11 cellular contexts compared by ENCODE assay signal in the genomic region with DNA sequence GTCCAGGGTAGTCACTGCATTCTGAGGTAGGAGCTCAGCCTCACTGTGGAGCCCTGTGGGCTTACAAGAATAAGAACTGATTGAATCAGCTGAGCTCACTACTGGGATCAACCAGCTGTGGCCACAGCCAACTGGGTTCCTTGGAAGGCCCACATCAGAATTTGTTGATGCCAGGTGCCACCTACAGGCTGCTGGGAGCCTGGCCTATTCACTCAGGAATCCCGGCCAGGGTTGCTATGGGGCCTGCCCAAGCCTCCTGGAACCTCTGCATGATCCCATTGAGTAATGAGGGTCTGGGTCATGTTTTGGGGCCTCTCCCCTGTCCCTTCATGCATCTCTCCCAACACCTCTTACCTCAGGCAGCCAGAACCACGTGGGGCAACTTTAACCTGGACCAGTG. TPM values are rescaled to one million over a fixed set of nuclear protein-coding genes. Genes with fewer than 3 reads are reported as not detected.
A peak's percentile ranks its signal among the peaks of the same experiment; 100 is the strongest.
DNase-seq lines count a peak whose midpoint lies in the region; ATAC-seq and TF ChIP-seq lines count a peak whose summit lies in the region.
"Had no signal": no experiment of that assay in that cellular context is flagged by ENCODE, and none has a peak within 500 bp of the region (broad histone marks: within the 10 kb centered on the region; RNA-seq: fewer than 3 reads in every experiment).

No MANE protein-coding gene starts in this region.

- H3K79me2 ChIP-seq in SK-N-SH (ENCODE audit: insufficient read depth): no peaks in the 10 kb centered on the region

- TF ChIP-seq EP300 in SK-N-SH (IDR thresholded peaks at IDR 0.05; ENCODE audit: borderline replicate concordance in 1 of 2, low read depth in 1 of 2, low read length in 1 of 2): no peak

- H2AFZ ChIP-seq in SK-N-SH (ENCODE audit: low read depth): no peak overlapping the region

- TF ChIP-seq CTCF in AG10803 (conservative IDR thresholded peaks at IDR 0.05; ENCODE audit: low read length): peak; percentile 18
- peak; percentile 32 for TF ChIP-seq CTCF in SK-N-SH (IDR thresholded peaks at IDR 0.05)
- TF ChIP-seq CTCF in lower lobe of right lung (IDR thresholded peaks at IDR 0.05): no peak

- intact Hi-C loops in lower lobe of right lung (cut with DNase I): no loop called here

- no peaks in the 10 kb centered on the region for H3K36me3 ChIP-seq in H7 (replicated peaks; ENCODE audit: control insufficient read depth, insufficient read depth, low read length)
- H3K36me3 ChIP-seq in SK-N-SH (replicated peaks in 1 of 2; ENCODE audit: control insufficient read depth in 1 of 2, insufficient read depth in 2 of 2, low read length in 1 of 2): no peaks in the 10 kb centered on the region
- no peaks in the 10 kb centered on the region for H3K36me3 ChIP-seq in lower lobe of right lung

- H3K27me3 ChIP-seq in H7 (ENCODE audit: control insufficient read depth, insufficient read depth, low read length) (no peaks in the 10 kb centered on the region), SK-N-SH (ENCODE audit: insufficient read depth) (peaks cover 5% of the 10 kb centered on the region; the same call in 1 of the 2 replicates), lower lobe of right lung (ENCODE audit: low read depth) (no peaks in the 10 kb centered on the region)

- no peaks in the 10 kb centered on the region for H3K9me2 ChIP-seq in SK-N-SH

- no peak for TF ChIP-seq RAD21 in SK-N-SH (IDR thresholded peaks at IDR 0.05; ENCODE audit: low read length)

- no peaks in the 10 kb centered on the region for H4K20me1 ChIP-seq in SK-N-SH (ENCODE audit: insufficient read depth)

- no peak for DNase-seq in AG10803 (ENCODE audit: low read depth)
- DNase-seq in H7: peak; percentile 60
- no peak for DNase-seq in SK-N-SH
- DNase-seq in iPS-NIHi11 (ENCODE audit: low spot score): peak; percentile 26
- DNase-seq in lower lobe of right lung: no peak
- DNase-seq in cerebellar nuclear complex (lab: John Stamatoyannopoulos, UW): no peak
- DNase-seq: activated CD4-positive, alpha-beta T cell treated with anti-CD3 and anti-CD28 coated beads, Interleukin-2, amount 50 U/mL, for 4 hours; amygdala; NCI-H1048 had no signal

- no peaks in the 10 kb centered on the region for H3K9me3 ChIP-seq in SK-N-SH
- H3K9me3 ChIP-seq in lower lobe of right lung: no peaks in the 10 kb centered on the region

- no peak overlapping the region for H3K9ac ChIP-seq in SK-N-SH

- H3K4me1 ChIP-seq in SK-N-SH (ENCODE audit: control insufficient read depth in 1 of 2, insufficient read depth in 2 of 2, low read depth in 1 of 2, low read length in 1 of 2): no peaks in the 10 kb centered on the region
- no peaks in the 10 kb centered on the region for H3K4me1 ChIP-seq in lower lobe of right lung

- no peaks in the 10 kb centered on the region for H3F3A ChIP-seq in SK-N-SH (replicated peaks; ENCODE audit: insufficient read depth)

- POLR2A ChIA-PET in SK-N-SH (lab: Yijun Ruan, JAX): no interaction called here

- no peak overlapping the region for H3K4me2 ChIP-seq in SK-N-SH

- no peak overlapping the region for H3K27ac ChIP-seq in SK-N-SH (ENCODE audit: low read depth in 2 of 2, low read length in 1 of 2)
- no peak overlapping the region for H3K27ac ChIP-seq in lower lobe of right lung

- WGBS in SK-N-SH (ENCODE audit: low lambda C conversion rate): 0% methylated on average over 1 of the region's 2 CpGs

- CTCF ChIA-PET in SK-N-SH (lab: Yijun Ruan, JAX): no interaction called here

- H3K4me3 ChIP-seq in AG10803 (ENCODE audit: low read length) (no peak overlapping the region), H7 (ENCODE audit: insufficient read depth, low read depth, low read length) (no peak overlapping the region), SK-N-SH (ENCODE audit: low read depth in 2 of 2, low read length in 1 of 2) (no peak overlapping the region), lower lobe of right lung (no peak overlapping the region)

- ATAC-seq in GM21367 (IDR thresholded peaks at IDR 0.05; ENCODE audit: unreplicated experiment) (no peak), GM18868 (IDR thresholded peaks at IDR 0.05; ENCODE audit: unreplicated experiment) (no peak), lower lobe of right lung (no peak)

TF ChIP-seq in SK-N-SH, 30 proteins besides CTCF, POLR2A, EP300 and RAD21:
- TF ChIP-seq YY1 (IDR thresholded peaks at IDR 0.05; ENCODE audit: low read depth): no peak
- TF ChIP-seq FOXM1 (IDR thresholded peaks at IDR 0.05; ENCODE audit: low read depth): no peak
- TF ChIP-seq POLR2AphosphoS5 (IDR thresholded peaks at IDR 0.05; ENCODE audit: low read depth, low read length): no peak
- TF ChIP-seq, protein P1, sequence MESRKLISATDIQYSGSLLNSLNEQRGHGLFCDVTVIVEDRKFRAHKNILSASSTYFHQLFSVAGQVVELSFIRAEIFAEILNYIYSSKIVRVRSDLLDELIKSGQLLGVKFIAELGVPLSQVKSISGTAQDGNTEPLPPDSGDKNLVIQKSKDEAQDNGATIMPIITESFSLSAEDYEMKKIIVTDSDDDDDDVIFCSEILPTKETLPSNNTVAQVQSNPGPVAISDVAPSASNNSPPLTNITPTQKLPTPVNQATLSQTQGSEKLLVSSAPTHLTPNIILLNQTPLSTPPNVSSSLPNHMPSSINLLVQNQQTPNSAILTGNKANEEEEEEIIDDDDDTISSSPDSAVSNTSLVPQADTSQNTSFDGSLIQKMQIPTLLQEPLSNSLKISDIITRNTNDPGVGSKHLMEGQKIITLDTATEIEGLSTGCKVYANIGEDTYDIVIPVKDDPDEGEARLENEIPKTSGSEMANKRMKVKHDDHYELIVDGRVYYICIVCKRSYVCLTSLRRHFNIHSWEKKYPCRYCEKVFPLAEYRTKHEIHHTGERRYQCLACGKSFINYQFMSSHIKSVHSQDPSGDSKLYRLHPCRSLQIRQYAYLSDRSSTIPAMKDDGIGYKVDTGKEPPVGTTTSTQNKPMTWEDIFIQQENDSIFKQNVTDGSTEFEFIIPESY (IDR thresholded peaks at IDR 0.05; ENCODE audit: borderline replicate concordance, low read depth): no peak
- TF ChIP-seq MEF2A (IDR thresholded peaks at IDR 0.05; ENCODE audit: borderline replicate concordance, low read depth): no peak
- TF ChIP-seq TAF1 (IDR thresholded peaks at IDR 0.05; ENCODE audit: borderline replicate concordance, low read depth, low read length): no peak
- no peak for TF ChIP-seq GATA2 (CRISPR knock-in tag; IDR thresholded peaks at IDR 0.05)
- TF ChIP-seq, protein P2, sequence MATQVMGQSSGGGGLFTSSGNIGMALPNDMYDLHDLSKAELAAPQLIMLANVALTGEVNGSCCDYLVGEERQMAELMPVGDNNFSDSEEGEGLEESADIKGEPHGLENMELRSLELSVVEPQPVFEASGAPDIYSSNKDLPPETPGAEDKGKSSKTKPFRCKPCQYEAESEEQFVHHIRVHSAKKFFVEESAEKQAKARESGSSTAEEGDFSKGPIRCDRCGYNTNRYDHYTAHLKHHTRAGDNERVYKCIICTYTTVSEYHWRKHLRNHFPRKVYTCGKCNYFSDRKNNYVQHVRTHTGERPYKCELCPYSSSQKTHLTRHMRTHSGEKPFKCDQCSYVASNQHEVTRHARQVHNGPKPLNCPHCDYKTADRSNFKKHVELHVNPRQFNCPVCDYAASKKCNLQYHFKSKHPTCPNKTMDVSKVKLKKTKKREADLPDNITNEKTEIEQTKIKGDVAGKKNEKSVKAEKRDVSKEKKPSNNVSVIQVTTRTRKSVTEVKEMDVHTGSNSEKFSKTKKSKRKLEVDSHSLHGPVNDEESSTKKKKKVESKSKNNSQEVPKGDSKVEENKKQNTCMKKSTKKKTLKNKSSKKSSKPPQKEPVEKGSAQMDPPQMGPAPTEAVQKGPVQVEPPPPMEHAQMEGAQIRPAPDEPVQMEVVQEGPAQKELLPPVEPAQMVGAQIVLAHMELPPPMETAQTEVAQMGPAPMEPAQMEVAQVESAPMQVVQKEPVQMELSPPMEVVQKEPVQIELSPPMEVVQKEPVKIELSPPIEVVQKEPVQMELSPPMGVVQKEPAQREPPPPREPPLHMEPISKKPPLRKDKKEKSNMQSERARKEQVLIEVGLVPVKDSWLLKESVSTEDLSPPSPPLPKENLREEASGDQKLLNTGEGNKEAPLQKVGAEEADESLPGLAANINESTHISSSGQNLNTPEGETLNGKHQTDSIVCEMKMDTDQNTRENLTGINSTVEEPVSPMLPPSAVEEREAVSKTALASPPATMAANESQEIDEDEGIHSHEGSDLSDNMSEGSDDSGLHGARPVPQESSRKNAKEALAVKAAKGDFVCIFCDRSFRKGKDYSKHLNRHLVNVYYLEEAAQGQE (IDR thresholded peaks at IDR 0.05; ENCODE audit: low read depth, low read length): no peak
- no peak for TF ChIP-seq RXRA (IDR thresholded peaks at IDR 0.05; ENCODE audit: borderline replicate concordance, low read depth)
- TF ChIP-seq, protein P3, sequence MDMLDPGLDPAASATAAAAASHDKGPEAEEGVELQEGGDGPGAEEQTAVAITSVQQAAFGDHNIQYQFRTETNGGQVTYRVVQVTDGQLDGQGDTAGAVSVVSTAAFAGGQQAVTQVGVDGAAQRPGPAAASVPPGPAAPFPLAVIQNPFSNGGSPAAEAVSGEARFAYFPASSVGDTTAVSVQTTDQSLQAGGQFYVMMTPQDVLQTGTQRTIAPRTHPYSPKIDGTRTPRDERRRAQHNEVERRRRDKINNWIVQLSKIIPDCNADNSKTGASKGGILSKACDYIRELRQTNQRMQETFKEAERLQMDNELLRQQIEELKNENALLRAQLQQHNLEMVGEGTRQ (IDR thresholded peaks at IDR 0.05; ENCODE audit: borderline replicate concordance, low read depth, low read length): no peak

RNA-seq across cellular contexts. Expression of a gene that starts 53.9 kb away (rescaled TPM):
- not detected in 2 replicates for total RNA-seq in H7 (2014; rRNA removed; shearing (Covaris generic))
- polyA plus RNA-seq in SK-N-SH (2012; rRNA removed): not detected in 2 replicates
- polyA plus RNA-seq in SK-N-SH (2012; cell fraction: cytosol; rRNA removed): not detected in 2 replicates
- polyA plus RNA-seq in SK-N-SH (2012; cell fraction: nucleus; rRNA removed): not detected in 2 replicates
- total RNA-seq in lower lobe of right lung: not detected

RNA-seq across cellular contexts. Expression of a gene that starts 54.6 kb away (rescaled TPM):
- total RNA-seq in H7 (2014; rRNA removed; shearing (Covaris generic)): 247 and 254 TPM in 2 replicates
- polyA plus RNA-seq in SK-N-SH (2012; rRNA removed): 65.3 and 77.6 TPM in 2 replicates
- 74.8 and 85.2 TPM in 2 replicates for polyA plus RNA-seq in SK-N-SH (2012; cell fraction: cytosol; rRNA removed)
- polyA plus RNA-seq in SK-N-SH (2012; cell fraction: nucleus; rRNA removed): 30.7 and 38.7 TPM in 2 replicates
- 71.6 TPM for total RNA-seq in lower lobe of right lung

Comparison
In these comparisons a context has a peak if more than half of its experiments do, and no peak if none do; other contexts are left out.
1. DNase-seq: peak in H7 (single experiment) and iPS-NIHi11 (single experiment); none in AG10803 (single experiment), SK-N-SH (single experiment), lower lobe of right lung (single experiment) and cerebellar nuclear complex (0 of 2).